ENCODE assay signal across 17 cellular contexts in the genomic region with DNA sequence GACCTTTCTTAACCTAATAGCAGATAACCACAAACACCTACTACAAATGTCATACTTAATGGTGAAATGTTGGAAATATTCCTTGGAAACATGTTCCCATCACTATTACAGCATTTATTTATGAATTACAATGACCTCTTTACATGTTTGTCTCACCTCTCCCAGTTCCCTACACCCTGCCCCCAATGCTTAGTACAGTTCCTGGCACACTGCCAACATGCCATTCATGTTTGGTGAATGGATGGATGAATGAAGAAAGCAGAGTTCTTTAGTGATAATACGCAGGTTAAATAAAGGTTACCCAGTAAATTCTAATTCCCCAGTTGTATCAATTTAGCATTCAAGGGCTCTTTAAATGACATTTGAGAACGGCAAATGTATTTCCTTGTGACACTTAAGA.
A peak's percentile ranks its signal among the peaks of the same experiment; 100 is the strongest.
DNase-seq lines count a peak whose midpoint lies in the region; ATAC-seq and TF ChIP-seq lines count a peak whose summit lies in the region.
"Had no signal": no experiment of that assay in that cellular context is flagged by ENCODE, and none has a peak within 500 bp of the region (broad histone marks: within the 10 kb centered on the region; RNA-seq: fewer than 3 reads in every experiment).

No MANE protein-coding gene starts in this region.

- H3K4me1 ChIP-seq in PC-3 (ENCODE audit: insufficient read depth, low read length) = no peaks in the 10 kb centered on the region
- H3K4me1 ChIP-seq: colonic mucosa, left ventricle myocardium inferior, transverse colon had no signal

- no peaks in the 10 kb centered on the region for H3K4me1 Mint-ChIP-seq in activated CD4-positive, alpha-beta T cell treated with anti-CD3 and anti-CD28 coated beads for 36 hours
- H3K4me1 Mint-ChIP-seq in activated T-cell treated with anti-CD3 and anti-CD28 coated beads, Interleukin-2, amount 50 U/mL, for 72 hours (ENCODE audit: low read depth) = no peaks in the 10 kb centered on the region
- H3K4me1 Mint-ChIP-seq: activated CD4-positive, alpha-beta T cell treated with anti-CD3 and anti-CD28 coated beads, Interleukin-2, amount 10 ng/mL, durations not matched to agents 7 days and 5 days had no signal

- H3K27me3 Mint-ChIP-seq in activated CD4-positive, alpha-beta T cell treated with anti-CD3 and anti-CD28 coated beads for 36 hours = peaks cover 2% of the 10 kb centered on the region
- H3K27me3 Mint-ChIP-seq in activated T-cell treated with anti-CD3 and anti-CD28 coated beads, Interleukin-2, amount 50 U/mL, for 72 hours (ENCODE audit: low read depth) = no peaks in the 10 kb centered on the region
- H3K27me3 Mint-ChIP-seq: activated CD4-positive, alpha-beta T cell treated with anti-CD3 and anti-CD28 coated beads, Interleukin-2, amount 10 ng/mL, durations not matched to agents 7 days and 5 days; natural killer cell treated with Interleukin-12 subunit alpha and Interleukin-12 subunit beta and Interleukin-15 and Interleukin-18, amount 100 ng/mL, for 72 hours had no signal

- no peaks in the 10 kb centered on the region for H4K20me1 ChIP-seq in PC-3 (ENCODE audit: low read length)

- BruUV-seq in PC-3 (replicated peaks; lab: Mats Ljungman, UMichigan) = no TSS peak

- H3K36me3 Mint-ChIP-seq in activated CD4-positive, alpha-beta T cell treated with anti-CD3 and anti-CD28 coated beads for 36 hours (ENCODE audit: low read depth) = no peaks in the 10 kb centered on the region
- no peaks in the 10 kb centered on the region for H3K36me3 Mint-ChIP-seq in activated T-cell treated with anti-CD3 and anti-CD28 coated beads, Interleukin-2, amount 50 U/mL, for 72 hours (ENCODE audit: insufficient read depth in 2 of 2)
- H3K36me3 Mint-ChIP-seq: natural killer cell treated with Interleukin-12 subunit alpha and Interleukin-12 subunit beta and Interleukin-15 and Interleukin-18, amount 100 ng/mL, for 72 hours had no signal

- DNase-seq in activated CD4-positive, alpha-beta T cell treated with anti-CD3 and anti-CD28 coated beads for 36 hours = peak; percentile 5
- no peak for DNase-seq in activated CD4-positive, alpha-beta T cell treated with anti-CD3 and anti-CD28 coated beads, Interleukin-2, amount 50 U/mL, for 48 hours
- DNase-seq in NCI-H146 treated with DMSO at 0.1 percent for 48 hours (lab: John Stamatoyannopoulos, UW; ENCODE audit: unreplicated experiment) (peak; percentile 35), PC-3 (peak; percentile 41), retinal pigment epithelial cell (ENCODE audit: low read depth) (peak; percentile 33), HCEC 1CT (no peak)
- no peak for DNase-seq in activated T-cell treated with anti-CD3 and anti-CD28 coated beads, Interleukin-2, amount 50 U/mL, for 72 hours
- DNase-seq: activated CD4-positive, alpha-beta T cell treated with anti-CD3 and anti-CD28 coated beads, Interleukin-2, amount 10 ng/mL, durations not matched to agents 7 days and 5 days; activated T-cell treated with anti-CD3 and anti-CD28 coated beads, Interleukin-2, amount 50 U/mL, for 48 hours; amniotic stem cell; colonic mucosa; left ventricle myocardium inferior; stimulated activated CD4-positive, alpha-beta T cell treated with anti-CD3 and anti-CD28 coated beads, Interleukin-4, amount 100 ng/mL, for 1 hour; transverse colon had no signal

- H3K27me3 ChIP-seq in PC-3 (ENCODE audit: low read length) = no peaks in the 10 kb centered on the region
- H3K27me3 ChIP-seq: colonic mucosa, transverse colon had no signal

- intact Hi-C loops in activated CD4-positive, alpha-beta T cell treated with anti-CD3 and anti-CD28 coated beads for 36 hours (cut with DNase I, micrococcal nuclease) = no loop called here
- intact Hi-C loops in PC-3 (cut with micrococcal nuclease) = no loop called here

- H3K9me3 Mint-ChIP-seq in activated CD4-positive, alpha-beta T cell treated with anti-CD3 and anti-CD28 coated beads for 36 hours (ENCODE audit: low read depth) = peaks cover 3% of the 10 kb centered on the region
- H3K9me3 Mint-ChIP-seq in activated T-cell treated with anti-CD3 and anti-CD28 coated beads, Interleukin-2, amount 50 U/mL, for 72 hours = peaks cover 3 to 4% of the 10 kb centered on the region in 2 donors
- H3K9me3 Mint-ChIP-seq: activated CD4-positive, alpha-beta T cell treated with anti-CD3 and anti-CD28 coated beads, Interleukin-2, amount 10 ng/mL, durations not matched to agents 7 days and 5 days; T-helper 2 cell treated with Interferon-gamma antibody and Interleukin-4, amounts not matched to agents 5 μg/mL and 100 μg/mL, for 36 hours had no signal

- H3K27ac ChIP-seq in PC-3 (ENCODE audit: low read length) = no peak overlapping the region
- H3K27ac ChIP-seq: colonic mucosa, left ventricle myocardium inferior, transverse colon had no signal

- no peaks in the 10 kb centered on the region for H3K36me3 ChIP-seq in PC-3 (ENCODE audit: low read depth, low read length)
- H3K36me3 ChIP-seq: colonic mucosa, left ventricle myocardium inferior, transverse colon had no signal

- H3K9me2 ChIP-seq in PC-3 (replicated peaks; ENCODE audit: low read length) = no peaks in the 10 kb centered on the region

- no peak for TF ChIP-seq CTCF in PC-3 (conservative IDR thresholded peaks at IDR 0.05; ENCODE audit: low read depth, low read length)
- no peak for TF ChIP-seq CTCF in retinal pigment epithelial cell (conservative IDR thresholded peaks at IDR 0.05; ENCODE audit: low read depth, low read length)

- no peak overlapping the region for H3K4me3 Mint-ChIP-seq in activated CD4-positive, alpha-beta T cell treated with anti-CD3 and anti-CD28 coated beads for 36 hours
- H3K4me3 Mint-ChIP-seq in activated T-cell treated with anti-CD3 and anti-CD28 coated beads, Interleukin-2, amount 50 U/mL, for 72 hours = no peak overlapping the region
- H3K4me3 Mint-ChIP-seq: activated CD4-positive, alpha-beta T cell treated with anti-CD3 and anti-CD28 coated beads, Interleukin-2, amount 10 ng/mL, durations not matched to agents 7 days and 5 days; natural killer cell treated with Interleukin-12 subunit alpha and Interleukin-12 subunit beta and Interleukin-15 and Interleukin-18, amount 100 ng/mL, for 72 hours; T-helper 2 cell treated with Interferon-gamma antibody and Interleukin-4, amounts not matched to agents 5 μg/mL and 100 μg/mL, for 36 hours had no signal

- no peak overlapping the region for H3K27ac Mint-ChIP-seq in activated CD4-positive, alpha-beta T cell treated with anti-CD3 and anti-CD28 coated beads for 36 hours
- no peak overlapping the region for H3K27ac Mint-ChIP-seq in activated T-cell treated with anti-CD3 and anti-CD28 coated beads, Interleukin-2, amount 50 U/mL, for 72 hours
- H3K27ac Mint-ChIP-seq: activated CD4-positive, alpha-beta T cell treated with anti-CD3 and anti-CD28 coated beads, Interleukin-2, amount 10 ng/mL, durations not matched to agents 7 days and 5 days; natural killer cell treated with Interleukin-12 subunit alpha and Interleukin-12 subunit beta and Interleukin-15 and Interleukin-18, amount 100 ng/mL, for 72 hours; T-helper 2 cell treated with Interferon-gamma antibody and Interleukin-4, amounts not matched to agents 5 μg/mL and 100 μg/mL, for 36 hours had no signal

- H3K79me2 ChIP-seq in PC-3 (ENCODE audit: low read length) = no peaks in the 10 kb centered on the region

- H3K4me2 ChIP-seq in PC-3 (ENCODE audit: low read length) = no peak overlapping the region

- no peak overlapping the region for H3K4me3 ChIP-seq in PC-3 (ENCODE audit: low read length)
- no peak overlapping the region for H3K4me3 ChIP-seq in retinal pigment epithelial cell (ENCODE audit: low read length)
- H3K4me3 ChIP-seq: colonic mucosa, left ventricle myocardium inferior, transverse colon had no signal

- no peaks in the 10 kb centered on the region for H3K9me3 ChIP-seq in PC-3 (ENCODE audit: low read length)
- H3K9me3 ChIP-seq: colonic mucosa, left ventricle myocardium inferior, transverse colon had no signal

- H3K9ac ChIP-seq in PC-3 (ENCODE audit: low read length) = no peak overlapping the region

- H2AFZ ChIP-seq in PC-3 (ENCODE audit: low read length) = no peak overlapping the region

- POLR2A ChIA-PET in activated CD4-positive, alpha-beta T cell treated with anti-CD3 and anti-CD28 coated beads for 36 hours (lab: Charles Lee) = no interaction called here
- POLR2A ChIA-PET in PC-3 (lab: Charles Lee; ENCODE audit: unreplicated experiment) = no interaction called here

- no peaks in the 10 kb centered on the region for H3F3A ChIP-seq in PC-3 (ENCODE audit: low read length, unreplicated experiment)

- ATAC-seq in activated CD4-positive, alpha-beta T cell treated with anti-CD3 and anti-CD28 coated beads for 36 hours = no peak
- no peak for ATAC-seq in PC-3
- no peak for ATAC-seq in GM18868 (IDR thresholded peaks at IDR 0.05; ENCODE audit: unreplicated experiment)
- ATAC-seq in activated T-cell treated with anti-CD3 and anti-CD28 coated beads, Interleukin-2, amount 50 U/mL, for 72 hours (replicated peaks in 1 of 2) = no peak
- ATAC-seq: natural killer cell treated with Interleukin-12 subunit alpha and Interleukin-12 subunit beta and Interleukin-15 and Interleukin-18, amount 100 ng/mL, for 72 hours had no signal

- CTCF ChIA-PET in activated CD4-positive, alpha-beta T cell treated with anti-CD3 and anti-CD28 coated beads for 36 hours (lab: Charles Lee) = no interaction called here
- CTCF ChIA-PET in PC-3 (lab: Charles Lee) = no interaction called here

Comparison
In these comparisons a context has a peak if more than half of its experiments do, and no peak if none do; other contexts are left out.
1. DNase-seq: peak in activated CD4-positive, alpha-beta T cell treated with anti-CD3 and anti-CD28 coated beads for 36 hours (single experiment), NCI-H146 treated with DMSO at 0.1 percent for 48 hours (single experiment), PC-3 (single experiment) and retinal pigment epithelial cell (single experiment); none in activated CD4-positive, alpha-beta T cell treated with anti-CD3 and anti-CD28 coated beads, Interleukin-2, amount 50 U/mL, for 48 hours (0 of 2), activated T-cell treated with anti-CD3 and anti-CD28 coated beads, Interleukin-2, amount 50 U/mL, for 72 hours (0 of 2) and HCEC 1CT (single experiment).